14 cellular contexts compared by ENCODE assay signal in the genomic region with DNA sequence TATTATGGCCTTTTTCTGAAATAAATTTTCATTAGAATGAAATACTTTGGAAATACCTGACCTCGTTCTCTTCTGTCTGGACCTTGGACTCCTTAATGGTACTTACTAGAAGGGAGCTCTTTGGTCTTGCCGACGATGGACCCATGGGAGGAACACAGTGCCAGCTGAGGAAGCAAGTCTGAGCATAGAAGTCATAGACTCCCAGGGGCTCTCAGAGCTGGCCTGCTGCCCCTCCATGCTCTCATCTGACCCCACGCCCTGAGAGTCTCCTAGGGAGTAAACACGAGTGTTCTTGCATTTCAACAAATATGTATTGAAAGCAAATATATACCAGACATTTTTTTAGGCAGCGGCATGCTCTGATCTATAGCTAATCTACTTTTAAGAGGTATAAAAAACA.
DNase-seq lines count a peak whose midpoint lies in the region; ATAC-seq, FAIRE-seq and TF ChIP-seq lines count a peak whose summit lies in the region.
"Had no signal": no experiment of that assay in that cellular context is flagged by ENCODE, and none has a peak within 500 bp of the region (broad histone marks: within the 10 kb centered on the region; RNA-seq: fewer than 3 reads in every experiment).

No MANE protein-coding gene starts in this region.

- DNase-seq in LoVo (ENCODE audit: low spot score) = peak; percentile 78
- DNase-seq in fibroblast of the aortic adventitia (ENCODE audit: low read depth) = peak; percentile 49
- DNase-seq in mucosa of gallbladder (ENCODE audit: low spot score) = peak; percentile 51
- DNase-seq in suprapubic skin (ENCODE audit: low spot score in 2 of 2) = no peak
- no peak for DNase-seq in DMS79 treated with DMSO at 0.1 percent for 48 hours (lab: John Stamatoyannopoulos, UW)
- DNase-seq in D721Med (ENCODE audit: insufficient read length, low spot score) = no peak
- DNase-seq: activated T-cell treated with anti-CD3 and anti-CD28 coated beads, Interleukin-2, amount 50 U/mL, for 72 hours; amniotic stem cell; DND-41; HCEC 1CT had no signal

- no peak for TF ChIP-seq CTCF in fibroblast of the aortic adventitia (IDR thresholded peaks at IDR 0.05; ENCODE audit: insufficient read depth, low read length)
- no peak for TF ChIP-seq CTCF in suprapubic skin (IDR thresholded peaks at IDR 0.05)
- TF ChIP-seq CTCF in D721Med (IDR thresholded peaks at IDR 0.05; ENCODE audit: insufficient read depth, missing control alignments) = no peak

- TF ChIP-seq EP300 in suprapubic skin (IDR thresholded peaks at IDR 0.05) = no peak

- H3K27ac ChIP-seq in suprapubic skin = peak overlapping the region; percentile 25

- TF ChIP-seq POLR2A in suprapubic skin (IDR thresholded peaks at IDR 0.05) = no peak

- H3K4me3 ChIP-seq in fibroblast of the aortic adventitia (ENCODE audit: low read depth, low read length) (no peak overlapping the region), suprapubic skin (peak overlapping the region; percentile 3)

- no peaks in the 10 kb centered on the region for H3K27me3 ChIP-seq in suprapubic skin

- ATAC-seq in HG02884 (IDR thresholded peaks at IDR 0.05; ENCODE audit: unreplicated experiment) (no peak), HG03196 (IDR thresholded peaks at IDR 0.05; ENCODE audit: unreplicated experiment) (no peak)
- ATAC-seq: activated T-cell treated with anti-CD3 and anti-CD28 coated beads, Interleukin-2, amount 50 U/mL, for 72 hours; natural killer cell treated with Interleukin-12 subunit alpha and Interleukin-12 subunit beta and Interleukin-15 and Interleukin-18, amount 100 ng/mL, for 72 hours had no signal

- no peak for FAIRE-seq in D721Med (lab: Jason Lieb, UNC)
- FAIRE-seq: keratinocyte had no signal

- H3K36me3 ChIP-seq in suprapubic skin = no peaks in the 10 kb centered on the region

- 52% methylated on average over 6 of the region's 6 CpGs for WGBS in suprapubic skin

- H3K4me1 ChIP-seq in suprapubic skin = peaks cover 8% of the 10 kb centered on the region

- no peaks in the 10 kb centered on the region for H3K9me3 ChIP-seq in suprapubic skin

Comparison
In these comparisons a context has a peak if more than half of its experiments do, and no peak if none do; other contexts are left out.
1. DNase-seq: peak in LoVo (single experiment), fibroblast of the aortic adventitia (single experiment) and mucosa of gallbladder (single experiment); none in suprapubic skin (0 of 2), DMS79 treated with DMSO at 0.1 percent for 48 hours (single experiment) and D721Med (single experiment).